ENCODE assay signal across 11 cellular contexts in genomic region chr7:36677769-36678435, GRCh38. TPM values are rescaled to one million over a fixed set of nuclear protein-coding genes. Genes with fewer than 3 reads are reported as not detected.
DNase-seq lines count a peak whose midpoint lies in the region; ATAC-seq and TF ChIP-seq lines count a peak whose summit lies in the region.
"Had no signal": no experiment of that assay in that cellular context is flagged by ENCODE, and none has a peak within 500 bp of the region (broad histone marks: within the 10 kb centered on the region; RNA-seq: fewer than 3 reads in every experiment).

No MANE protein-coding gene starts in this region.

- peaks cover 0 to 5% (median 0%) of the 10 kb centered on the region in 8 donors for H3K9me3 Mint-ChIP-seq in CD4-positive, alpha-beta memory T cell
- H3K9me3 Mint-ChIP-seq in activated T-helper 2 cell treated with anti-CD3 and anti-CD28 coated beads, Interferon-gamma antibody, Interleukin-2, Interleukin-4, amounts not matched to agents 10 μg/mL and 5 μg/mL and 100 μg/mL, durations not matched to agents 14 hours and 24 hours and 36 hours, result peaks cover 8% of the 10 kb centered on the region

- H3K4me1 ChIP-seq in CD4-positive, alpha-beta memory T cell (ENCODE audit: insufficient read depth, low read length), result peaks cover 16% of the 10 kb centered on the region

- no peak overlapping the region for H3K4me3 ChIP-seq in CD4-positive, alpha-beta memory T cell (ENCODE audit: low read length in 2 of 2)
- H3K4me3 ChIP-seq: ovary had no signal

- no peaks in the 10 kb centered on the region for H3K36me3 ChIP-seq in CD4-positive, alpha-beta memory T cell (ENCODE audit: insufficient read depth, low read length)
- H3K36me3 ChIP-seq: ovary had no signal

- ATAC-seq in HG03520 (IDR thresholded peaks at IDR 0.05; ENCODE audit: unreplicated experiment) (peak; percentile 64), HG03159 (IDR thresholded peaks at IDR 0.05; ENCODE audit: unreplicated experiment) (no peak), omental fat pad (ENCODE audit: low FRiP score) (no peak)

- DNase-seq in CD4-positive, alpha-beta memory T cell, result peak in 2 of 5 donors; percentile 10 to 11
- DNase-seq in activated T-helper 2 cell treated with anti-CD3 and anti-CD28 coated beads, Interferon-gamma antibody, Interleukin-2, Interleukin-4, amounts not matched to agents 10 μg/mL and 5 μg/mL and 100 μg/mL, durations not matched to agents 14 hours and 24 hours and 36 hours (ENCODE audit: low spot score), result peak; percentile 37
- peak; percentile 42 to 63 (median 50) for DNase-seq in stimulated activated CD4-positive, alpha-beta T cell treated with anti-CD3 and anti-CD28 coated beads, Interleukin-1b, Interleukin-23, amount 100 ng/mL, for 24 hours (ENCODE audit: low read depth in 4 of 4, low spot score in 1 of 4)
- DNase-seq in NCI-H226 (no peak), DMS153 treated with DMSO at 0.1 percent for 48 hours (lab: John Stamatoyannopoulos, UW; ENCODE audit: unreplicated experiment) (no peak), omental fat pad (ENCODE audit: low spot score) (no peak)
- DNase-seq: NCI-H1930, ovary had no signal

- H3K4me3 Mint-ChIP-seq in CD4-positive, alpha-beta memory T cell, result peak overlapping the region in 7 of 8 donors; percentile 55 to 84 (median 68)
- H3K4me3 Mint-ChIP-seq in activated T-helper 2 cell treated with anti-CD3 and anti-CD28 coated beads, Interferon-gamma antibody, Interleukin-2, Interleukin-4, amounts not matched to agents 10 μg/mL and 5 μg/mL and 100 μg/mL, durations not matched to agents 14 hours and 24 hours and 36 hours (ENCODE audit: low read depth), result peak overlapping the region; percentile 64

- H3K27ac ChIP-seq in CD4-positive, alpha-beta memory T cell (ENCODE audit: low read depth, low read length), result no peak overlapping the region
- H3K27ac ChIP-seq: ovary had no signal

- no peaks in the 10 kb centered on the region for H3K27me3 ChIP-seq in CD4-positive, alpha-beta memory T cell (ENCODE audit: insufficient read depth, low read length)
- H3K27me3 ChIP-seq: ovary had no signal

- H3K27me3 Mint-ChIP-seq in CD4-positive, alpha-beta memory T cell, result no peaks in the 10 kb centered on the region
- no peaks in the 10 kb centered on the region for H3K27me3 Mint-ChIP-seq in activated T-helper 2 cell treated with anti-CD3 and anti-CD28 coated beads, Interferon-gamma antibody, Interleukin-2, Interleukin-4, amounts not matched to agents 10 μg/mL and 5 μg/mL and 100 μg/mL, durations not matched to agents 14 hours and 24 hours and 36 hours (ENCODE audit: low read depth)

- H3K36me3 Mint-ChIP-seq in CD4-positive, alpha-beta memory T cell, result no peaks in the 10 kb centered on the region
- H3K36me3 Mint-ChIP-seq in activated T-helper 2 cell treated with anti-CD3 and anti-CD28 coated beads, Interferon-gamma antibody, Interleukin-2, Interleukin-4, amounts not matched to agents 10 μg/mL and 5 μg/mL and 100 μg/mL, durations not matched to agents 14 hours and 24 hours and 36 hours (ENCODE audit: low read depth), result peaks cover 53% of the 10 kb centered on the region

- TF ChIP-seq CTCF in omental fat pad (IDR thresholded peaks at IDR 0.05), result no peak

- H3K9me3 ChIP-seq in CD4-positive, alpha-beta memory T cell (ENCODE audit: control insufficient read depth in 1 of 2, low read length in 2 of 2), result no peaks in the 10 kb centered on the region
- H3K9me3 ChIP-seq: ovary had no signal

- POLR2A ChIA-PET in CD4-positive, alpha-beta memory T cell (lab: Charles Lee; ENCODE audit: partially characterized antibody), result interaction anchor here (0.8 to 2.1 kb wide), 16 partner anchors 9 to 504 kb away, joined by 3 to 14 read pairs (median 4); partner anchors contain the start of genes ANLN and AOAH

- intact Hi-C loops in CD4-positive, alpha-beta memory T cell (cut with micrococcal nuclease), result loop anchor here (2.0 to 5.0 kb wide), 3 partner anchors 47 to 505 kb away; partner anchors contain the start of gene AOAH
- intact Hi-C loops in activated T-helper 2 cell treated with anti-CD3 and anti-CD28 coated beads, Interferon-gamma antibody, Interleukin-2, Interleukin-4, amounts not matched to agents 10 μg/mL and 5 μg/mL and 100 μg/mL, durations not matched to agents 14 hours and 24 hours and 36 hours (cut with micrococcal nuclease), result loop anchor here (1.0 to 5.0 kb wide), 7 partner anchors 8 to 664 kb away; partner anchors contain the start of gene AOAH

- H3K4me1 Mint-ChIP-seq in CD4-positive, alpha-beta memory T cell, result peaks cover 18 to 39% (median 28%) of the 10 kb centered on the region in 4 donors
- peaks cover 65% of the 10 kb centered on the region for H3K4me1 Mint-ChIP-seq in activated T-helper 2 cell treated with anti-CD3 and anti-CD28 coated beads, Interferon-gamma antibody, Interleukin-2, Interleukin-4, amounts not matched to agents 10 μg/mL and 5 μg/mL and 100 μg/mL, durations not matched to agents 14 hours and 24 hours and 36 hours (ENCODE audit: low read depth)

- CTCF ChIA-PET in CD4-positive, alpha-beta memory T cell (lab: Charles Lee; ENCODE audit: partially characterized antibody), result interaction anchor here (0.6 to 2.6 kb wide), 18 partner anchors 8 to 607 kb away, joined by 3 to 13 read pairs (median 5); partner anchors contain the start of gene AOAH

- peak overlapping the region; percentile 79 to 96 (median 89) for H3K27ac Mint-ChIP-seq in CD4-positive, alpha-beta memory T cell
- H3K27ac Mint-ChIP-seq in activated T-helper 2 cell treated with anti-CD3 and anti-CD28 coated beads, Interferon-gamma antibody, Interleukin-2, Interleukin-4, amounts not matched to agents 10 μg/mL and 5 μg/mL and 100 μg/mL, durations not matched to agents 14 hours and 24 hours and 36 hours, result peak overlapping the region; percentile 87

RNA-seq across cellular contexts. Expression of gene AOAH, which starts 46.4 kb away (rescaled TPM):
- 1 to 10 TPM; 4.5 to 5.4 TPM for total RNA-seq in CD4-positive, alpha-beta memory T cell
- polyA plus RNA-seq in CD4-positive, alpha-beta memory T cell, result 1 to 10 TPM; 1.5 to 4.0 TPM
- 33.4 and 33.5 TPM in 2 replicates for total RNA-seq in activated T-helper 2 cell treated with anti-CD3 and anti-CD28 coated beads, Interferon-gamma antibody, Interleukin-2, Interleukin-4, amounts not matched to agents 10 μg/mL and 5 μg/mL and 100 μg/mL, durations not matched to agents 14 hours and 24 hours and 36 hours
- 10 to 100 TPM in 3 of 4 donors, 1 to 10 TPM in 1; 5.8 to 27.9 (median 16.7) TPM for total RNA-seq in omental fat pad
- total RNA-seq: astrocyte had no signal

Comparison
In these comparisons a context has a peak if more than half of its experiments do, and no peak if none do; other contexts are left out.
1. DNase-seq: peak in activated T-helper 2 cell treated with anti-CD3 and anti-CD28 coated beads, Interferon-gamma antibody, Interleukin-2, Interleukin-4, amounts not matched to agents 10 μg/mL and 5 μg/mL and 100 μg/mL, durations not matched to agents 14 hours and 24 hours and 36 hours (single experiment) and stimulated activated CD4-positive, alpha-beta T cell treated with anti-CD3 and anti-CD28 coated beads, Interleukin-1b, Interleukin-23, amount 100 ng/mL, for 24 hours (4 of 4); none in NCI-H226 (single experiment), DMS153 treated with DMSO at 0.1 percent for 48 hours (single experiment) and omental fat pad (single experiment).